8 cellular contexts compared by ENCODE assay signal in genomic region chr17:28900986-28901726, GRCh38. TPM values are rescaled to one million over a fixed set of nuclear protein-coding genes. Genes with fewer than 3 reads are reported as not detected.
A peak's percentile ranks its signal among the peaks of the same experiment; 100 is the strongest.
DNase-seq lines count a peak whose midpoint lies in the region; ATAC-seq and TF ChIP-seq lines count a peak whose summit lies in the region.
"Had no signal": no experiment of that assay in that cellular context is flagged by ENCODE, and none has a peak within 500 bp of the region (broad histone marks: within the 10 kb centered on the region; RNA-seq: fewer than 3 reads in every experiment).

No MANE protein-coding gene starts in this region.

- H3F3A ChIP-seq in OCI-LY1 (ENCODE audit: insufficient read depth, low read length), result peaks cover 5% of the 10 kb centered on the region; the same call in 1 of the 2 replicates

- H3K36me3 ChIP-seq in OCI-LY1 (ENCODE audit: insufficient read depth, low read length), result peaks cover 12% of the 10 kb centered on the region
- peaks cover 23% of the 10 kb centered on the region; the same call in 1 of the 2 replicates for H3K36me3 ChIP-seq in iPS-20b (ENCODE audit: insufficient read depth, low read depth, low read length)

- peak overlapping the region; percentile 89 for H3K4me2 ChIP-seq in OCI-LY1 (ENCODE audit: low read length)

- no peak for DNase-seq in CD4-positive, alpha-beta T cell
- no peak for DNase-seq in GM13976 (ENCODE audit: low spot score)
- DNase-seq: NCI-H524 treated with DMSO at 0.1 percent for 48 hours, WERI-Rb-1 had no signal

- peak overlapping the region; percentile 85 for H3K27ac Mint-ChIP-seq in CD4-positive, alpha-beta T cell

- peak overlapping the region; percentile 85 for H3K4me3 Mint-ChIP-seq in CD4-positive, alpha-beta T cell

- intact Hi-C loops in CD4-positive, alpha-beta T cell (cut with DNase I, micrococcal nuclease), result loop anchor here in 1 of 2 experiments (5.0 kb wide), 1 partner anchor 139 kb away; no protein-coding TSS in a partner anchor

- H3K36me3 Mint-ChIP-seq in CD4-positive, alpha-beta T cell (ENCODE audit: low read depth), result peaks cover 45% of the 10 kb centered on the region

- ATAC-seq in CD4-positive, alpha-beta T cell (ENCODE audit: poor library complexity), result no peak
- no peak for ATAC-seq in GM18858 (IDR thresholded peaks at IDR 0.05; ENCODE audit: unreplicated experiment)
- no peak for ATAC-seq in HG02840 (IDR thresholded peaks at IDR 0.05; ENCODE audit: low FRiP score, unreplicated experiment)

- in situ Hi-C loops in GM13976 (cut with MboI; ENCODE audit: low sequenced_read_pairs, unreplicated experiment), result no loop called here

- H4K20me1 ChIP-seq in OCI-LY1 (ENCODE audit: insufficient read depth, low read length), result no peaks in the 10 kb centered on the region

- no peaks in the 10 kb centered on the region for H3K9me3 ChIP-seq in CD4-positive, alpha-beta T cell (ENCODE audit: control insufficient read depth, low read length)
- H3K9me3 ChIP-seq in OCI-LY1 (ENCODE audit: low read length) (no peaks in the 10 kb centered on the region), iPS-20b (ENCODE audit: insufficient read depth, low read depth, low read length) (no peaks in the 10 kb centered on the region)

- TF ChIP-seq CTCF in CD4-positive, alpha-beta T cell (IDR thresholded peaks at IDR 0.05), result no peak
- TF ChIP-seq CTCF in OCI-LY1 (IDR thresholded peaks at IDR 0.05; ENCODE audit: low read length), result no peak
- TF ChIP-seq CTCF in GM13976 (IDR thresholded peaks at IDR 0.05; ENCODE audit: borderline replicate concordance, control extremely low read depth, extremely low read depth, insufficient read depth, missing control alignments), result no peak

- H2AFZ ChIP-seq in OCI-LY1 (ENCODE audit: low read length), result no peak overlapping the region

- H3K27ac ChIP-seq in CD4-positive, alpha-beta T cell (ENCODE audit: low read depth, low read length), result peak overlapping the region; percentile 76
- H3K27ac ChIP-seq in OCI-LY1 (ENCODE audit: low read depth, low read length, poor library complexity, severe bottlenecking), result peak overlapping the region; percentile 67
- H3K27ac ChIP-seq in iPS-20b (ENCODE audit: low read length), result no peak overlapping the region

- H3K9ac ChIP-seq in OCI-LY1 (ENCODE audit: low read length), result peak overlapping the region; percentile 89
- peak overlapping the region; percentile 91; the same call in 1 of the 2 replicates for H3K9ac ChIP-seq in iPS-20b (ENCODE audit: low read depth, low read length)

- H3K27me3 Mint-ChIP-seq in CD4-positive, alpha-beta T cell, result no peaks in the 10 kb centered on the region

- peak overlapping the region; percentile 73 for H3K4me3 ChIP-seq in OCI-LY1 (ENCODE audit: low read depth, low read length, poor library complexity, severe bottlenecking)
- H3K4me3 ChIP-seq in iPS-20b (ENCODE audit: low read length), result peak overlapping the region; percentile 77

- peaks cover 38% of the 10 kb centered on the region for H3K4me1 ChIP-seq in OCI-LY1 (ENCODE audit: insufficient read depth, low read length, severe bottlenecking)
- peaks cover 14% of the 10 kb centered on the region for H3K4me1 ChIP-seq in iPS-20b (ENCODE audit: insufficient read depth, low read length)

- no peaks in the 10 kb centered on the region for H3K9me3 Mint-ChIP-seq in CD4-positive, alpha-beta T cell

- peaks cover 49% of the 10 kb centered on the region for H3K4me1 Mint-ChIP-seq in CD4-positive, alpha-beta T cell (ENCODE audit: low read depth)

- no peaks in the 10 kb centered on the region for H3K9me2 ChIP-seq in OCI-LY1 (ENCODE audit: low read depth, low read length)

- peaks cover 19% of the 10 kb centered on the region for H3K79me2 ChIP-seq in OCI-LY1 (ENCODE audit: insufficient read depth, low read length)

- CTCF ChIA-PET in CD4-positive, alpha-beta T cell (lab: Charles Lee), result interaction anchor here (1.3 to 4.7 kb wide), 4 partner anchors 46 to 137 kb away, joined by 5 to 56 read pairs (median 13); partner anchors contain the start of genes ERAL1, FAM222B and PHF12

- POLR2A ChIA-PET in CD4-positive, alpha-beta T cell (lab: Charles Lee), result interaction anchor here (1.3 to 2.7 kb wide), 5 partner anchors 9 to 181 kb away, joined by 4 to 32 read pairs (median 8); partner anchors contain the start of genes NEK8, PHF12, RPL23A and TLCD1

- no peaks in the 10 kb centered on the region for H3K27me3 ChIP-seq in CD4-positive, alpha-beta T cell (ENCODE audit: control insufficient read depth, insufficient read depth, low read length)
- H3K27me3 ChIP-seq in OCI-LY1 (ENCODE audit: insufficient read depth, low read length) (no peaks in the 10 kb centered on the region), iPS-20b (ENCODE audit: insufficient read depth, low read length) (peaks cover 6% of the 10 kb centered on the region; the same call in 1 of the 2 replicates)

RNA-seq across cellular contexts. Expression of gene DHRS13, which starts 1.7 kb away (rescaled TPM):
- total RNA-seq in CD4-positive, alpha-beta T cell, result 10 to 100 TPM; 33.5 to 34.3 TPM

RNA-seq across cellular contexts. Expression of gene FLOT2, which starts 3.6 kb away (rescaled TPM):
- 10 to 100 TPM; 79.7 to 85.1 TPM for total RNA-seq in CD4-positive, alpha-beta T cell

RNA-seq across cellular contexts. Expression of gene ERAL1, which starts 46.3 kb away (rescaled TPM):
- 10 to 100 TPM; 15.6 to 16.8 TPM for total RNA-seq in CD4-positive, alpha-beta T cell

RNA-seq across cellular contexts. Expression of gene PHF12, which starts 50.2 kb away (rescaled TPM):
- 100 to 1,000 TPM; 232 to 247 TPM for total RNA-seq in CD4-positive, alpha-beta T cell

RNA-seq across cellular contexts. Expression of gene FAM222B, which starts 58.6 kb away (rescaled TPM):
- total RNA-seq in CD4-positive, alpha-beta T cell, result 10 to 100 TPM; 17.3 to 17.5 TPM
